11 cellular contexts compared by ENCODE assay signal in genomic region chr2:61145990-61146389, GRCh38. TPM values are rescaled to one million over a fixed set of nuclear protein-coding genes. Genes with fewer than 3 reads are reported as not detected.
DNase-seq lines count a peak whose midpoint lies in the region; ATAC-seq and TF ChIP-seq lines count a peak whose summit lies in the region.
"Had no signal": no experiment of that assay in that cellular context is flagged by ENCODE, and none has a peak within 500 bp of the region (broad histone marks: within the 10 kb centered on the region; RNA-seq: fewer than 3 reads in every experiment).

No MANE protein-coding gene starts in this region.

- H3K36me3 Mint-ChIP-seq in WTC11 = peaks cover 3% of the 10 kb centered on the region; the same call in 1 of the 2 replicates

- H3K36me3 ChIP-seq in endocrine pancreas (ENCODE audit: control insufficient read depth, insufficient read depth, low read length) = peaks cover 3% of the 10 kb centered on the region
- H3K36me3 ChIP-seq in osteoblast (ENCODE audit: insufficient read depth, low read length) = peaks cover 18% of the 10 kb centered on the region

- H3K4me1 ChIP-seq in endocrine pancreas (ENCODE audit: control insufficient read depth, insufficient read depth, low read length) = no peaks in the 10 kb centered on the region
- H3K4me1 ChIP-seq in osteoblast (ENCODE audit: insufficient read depth, low read length) = peaks cover 9% of the 10 kb centered on the region

- no peaks in the 10 kb centered on the region for H3K9me3 Mint-ChIP-seq in WTC11

- ATAC-seq in WTC11 (no peak), HG03108 (IDR thresholded peaks at IDR 0.05; ENCODE audit: unreplicated experiment) (no peak), GM18520 (IDR thresholded peaks at IDR 0.05; ENCODE audit: unreplicated experiment) (no peak)

- H3K4me3 ChIP-seq in HFF-Myc (replicated peaks; ENCODE audit: low read depth, low read length) = peak overlapping the region; percentile 63
- peak overlapping the region; percentile 58 for H3K4me3 ChIP-seq in endocrine pancreas (ENCODE audit: control insufficient read depth, insufficient read depth, low read length)
- peak overlapping the region; percentile 94 for H3K4me3 ChIP-seq in osteoblast (ENCODE audit: insufficient read depth, low read length)

- CTCF ChIA-PET in WTC11 (lab: Charles Lee) = interaction anchor here (0.5 kb wide), 1 partner anchor 26 kb away, joined by 3 read pairs; no protein-coding TSS in a partner anchor

- TF ChIP-seq CTCF in HFF-Myc (IDR thresholded peaks at IDR 0.05; ENCODE audit: low read depth, low read length, missing control alignments) = no peak
- no peak for TF ChIP-seq CTCF in WTC11 (IDR thresholded peaks at IDR 0.05)
- TF ChIP-seq CTCF in osteoblast (IDR thresholded peaks at IDR 0.05; ENCODE audit: extremely low read depth, low read depth, low read length) = no peak

- DNase-seq in HFF-Myc (ENCODE audit: extremely low read depth, low read depth) (no peak), WTC11 (ENCODE audit: low spot score) (no peak), osteoblast (ENCODE audit: insufficient read length, low spot score, missing footprints) (no peak), DMS79 (lab: John Stamatoyannopoulos, UW) (no peak), cerebellar cortex (ENCODE audit: low spot score) (no peak)
- DNase-seq: DMS153, mesendoderm, NCI-H1417 had no signal

- POLR2A ChIA-PET in WTC11 (lab: Charles Lee) = interaction anchor here (1.2 kb wide), 1 partner anchor 80 kb away, joined by 4 read pairs; the partner anchor contains the start of gene SANBR

- no peaks in the 10 kb centered on the region for H4K20me1 ChIP-seq in osteoblast (ENCODE audit: insufficient read depth, low read length)

- no peaks in the 10 kb centered on the region for H3K4me1 Mint-ChIP-seq in WTC11

- H3K27me3 ChIP-seq in endocrine pancreas (ENCODE audit: control insufficient read depth, insufficient read depth, low read length) (no peaks in the 10 kb centered on the region), osteoblast (ENCODE audit: insufficient read depth, low read length) (no peaks in the 10 kb centered on the region)

- H3K9ac ChIP-seq in endocrine pancreas (ENCODE audit: control insufficient read depth, insufficient read depth, low read length) = no peak overlapping the region

- H3K27ac ChIP-seq in osteoblast (ENCODE audit: low read depth, low read length) = no peak overlapping the region

- no peak overlapping the region for H3K27ac Mint-ChIP-seq in WTC11

- H3K27me3 Mint-ChIP-seq in WTC11 (ENCODE audit: low read depth) = no peaks in the 10 kb centered on the region

- H3K9me3 ChIP-seq in endocrine pancreas (ENCODE audit: control insufficient read depth, low read length) (no peaks in the 10 kb centered on the region), osteoblast (ENCODE audit: low read depth, low read length) (no peaks in the 10 kb centered on the region)

- peaks cover 8% of the 10 kb centered on the region for H3K79me2 ChIP-seq in osteoblast (ENCODE audit: insufficient read depth, low read length)

- H2AFZ ChIP-seq in osteoblast (ENCODE audit: low read length) = no peak overlapping the region

- peak overlapping the region; percentile 98 for H3K4me2 ChIP-seq in osteoblast (ENCODE audit: insufficient read depth, low read length)

- H3K4me3 Mint-ChIP-seq in WTC11 = peak overlapping the region; percentile 52

TF ChIP-seq in WTC11, 78 proteins besides CTCF, POLR2A, EP300 and RAD21:
- no peak for TF ChIP-seq NR1H2 (CRISPR knock-in tag; IDR thresholded peaks at IDR 0.05)
- no peak for TF ChIP-seq FOXJ3 (CRISPR knock-in tag; IDR thresholded peaks at IDR 0.05; ENCODE audit: borderline replicate concordance)
- TF ChIP-seq FOXK1 (CRISPR knock-in tag; IDR thresholded peaks at IDR 0.05) = no peak
- no peak for TF ChIP-seq ZNF317 (CRISPR knock-in tag; IDR thresholded peaks at IDR 0.05; ENCODE audit: borderline replicate concordance, low read depth)
- no peak for TF ChIP-seq ZNF138 (CRISPR knock-in tag; conservative IDR thresholded peaks at IDR 0.05)
- TF ChIP-seq PRRX2 (CRISPR knock-in tag; IDR thresholded peaks at IDR 0.05) = no peak

RNA-seq across cellular contexts. Expression of gene C2orf74, which starts 16.0 kb away (rescaled TPM):
- total RNA-seq in WTC11 (2021) (8.1 to 13.6 TPM (median 9.8 TPM) in 3 replicates), osteoblast (6.2 and 9.1 TPM in 2 replicates)
